Comparison of ENCODE assay signal across 30 cellular contexts in the genomic region with DNA sequence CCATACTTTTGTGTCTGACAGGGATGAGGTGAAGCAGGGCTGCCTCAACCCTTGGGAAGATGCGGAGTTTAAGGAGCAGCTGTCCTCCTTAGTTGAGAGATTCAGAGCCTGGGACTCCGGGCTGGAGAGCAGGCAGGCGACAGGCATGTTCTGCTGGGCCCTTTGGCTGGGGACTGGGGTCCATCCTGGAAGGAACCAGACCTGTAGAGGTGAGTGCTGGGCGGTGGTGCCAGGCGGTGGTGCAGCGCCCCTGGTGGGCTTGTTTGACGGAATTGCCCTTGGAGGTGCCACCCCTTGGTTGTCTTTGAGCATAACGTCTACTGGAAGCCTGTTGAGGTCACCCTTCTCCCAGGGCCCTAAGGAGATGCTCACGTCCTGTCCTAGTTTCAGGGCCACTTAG. TPM values are rescaled to one million over a fixed set of nuclear protein-coding genes. Genes with fewer than 3 reads are reported as not detected.
DNase-seq lines count a peak whose midpoint lies in the region; ATAC-seq and TF ChIP-seq lines count a peak whose summit lies in the region.
"Had no signal": no experiment of that assay in that cellular context is flagged by ENCODE, and none has a peak within 500 bp of the region (broad histone marks: within the 10 kb centered on the region; RNA-seq: fewer than 3 reads in every experiment).

No MANE protein-coding gene starts in this region.

- H3K79me1 ChIP-seq in H9 (ENCODE audit: insufficient read depth, low read depth, low read length, poor library complexity, severe bottlenecking): no peaks in the 10 kb centered on the region
- no peaks in the 10 kb centered on the region for H3K79me1 ChIP-seq in mesenchymal stem cell (replicated peaks; ENCODE audit: low read length, poor library complexity, severe bottlenecking)

- H3K9me3 ChIP-seq in H9 (ENCODE audit: control insufficient read depth, low read depth, low read length): no peaks in the 10 kb centered on the region
- H3K9me3 ChIP-seq in mesenchymal stem cell (ENCODE audit: control insufficient read depth, low read length): no peaks in the 10 kb centered on the region
- H3K9me3 ChIP-seq: upper lobe of left lung had no signal

- H3K4me3 Mint-ChIP-seq in H9 (no peak overlapping the region), WTC11 (no peak overlapping the region)
- H3K4me3 Mint-ChIP-seq: activated CD4-positive, alpha-beta T cell treated with anti-CD3 and anti-CD28 coated beads for 36 hours; activated naive CD4-positive, alpha-beta T cell treated with anti-CD3 and anti-CD28 coated beads, Interleukin-2, amount 50 U/mL, for 24 hours; nephron progenitor cell; T-helper 2 cell treated with Interferon-gamma antibody and Interleukin-4, amounts not matched to agents 5 μg/mL and 100 μg/mL, for 36 hours had no signal

- no peaks in the 10 kb centered on the region for H3K4me1 ChIP-seq in H9 (ENCODE audit: insufficient read depth, low read length)
- H3K4me1 ChIP-seq in mesenchymal stem cell (ENCODE audit: control insufficient read depth, insufficient read depth, low read depth, low read length): peaks cover 22% of the 10 kb centered on the region
- H3K4me1 ChIP-seq: upper lobe of left lung had no signal

- H3K27ac Mint-ChIP-seq in H9 (no peak overlapping the region), WTC11 (no peak overlapping the region)
- H3K27ac Mint-ChIP-seq: activated CD4-positive, alpha-beta T cell treated with anti-CD3 and anti-CD28 coated beads for 36 hours; activated naive CD4-positive, alpha-beta T cell treated with anti-CD3 and anti-CD28 coated beads, Interleukin-2, amount 50 U/mL, for 24 hours; activated T-helper 2 cell treated with anti-CD3 and anti-CD28 coated beads, Interferon-gamma antibody, Interleukin-2, Interleukin-4, amounts not matched to agents 10 μg/mL and 5 μg/mL and 100 μg/mL, durations not matched to agents 14 hours and 24 hours and 36 hours; nephron progenitor cell; T-helper 2 cell treated with Interferon-gamma antibody and Interleukin-4, amounts not matched to agents 5 μg/mL and 100 μg/mL, for 36 hours had no signal

- H3K27me3 Mint-ChIP-seq in H9 (ENCODE audit: low read depth) (no peaks in the 10 kb centered on the region; the same call in 1 of the 2 replicates), WTC11 (ENCODE audit: low read depth) (no peaks in the 10 kb centered on the region; the same call in 1 of the 2 replicates)

- H2BK120ac ChIP-seq in H9 (ENCODE audit: low read depth, low read length, poor library complexity, severe bottlenecking) (no peak overlapping the region), mesenchymal stem cell (ENCODE audit: low read depth, low read length) (no peak overlapping the region)

- H3K9me3 Mint-ChIP-seq in H9: no peaks in the 10 kb centered on the region
- H3K9me3 Mint-ChIP-seq in WTC11: peaks cover 9% of the 10 kb centered on the region; the same call in 1 of the 2 replicates
- H3K9me3 Mint-ChIP-seq: activated naive CD4-positive, alpha-beta T cell treated with anti-CD3 and anti-CD28 coated beads, Interleukin-2, amount 50 U/mL, for 24 hours; nephron progenitor cell had no signal

- H3K23me2 ChIP-seq in H9 (ENCODE audit: insufficient read length, low read depth, low read length, poor library complexity, severe bottlenecking): no peaks in the 10 kb centered on the region

- DNase-seq in GM06990 (ENCODE audit: extremely low read depth, insufficient read length): no peak
- peak; percentile 70 for DNase-seq in H9
- DNase-seq in WTC11 (ENCODE audit: low spot score): peak; percentile 57
- DNase-seq in mesenchymal stem cell: no peak
- no peak for DNase-seq in NK-92 (lab: John Stamatoyannopoulos, UW; ENCODE audit: unreplicated experiment)
- DNase-seq in ecto neural progenitor cell (ENCODE audit: low spot score): no peak
- DNase-seq in stimulated activated CD4-positive, alpha-beta T cell treated with anti-CD3 and anti-CD28 coated beads, Interleukin-4, amount 100 ng/mL, for 4 hours: no peak
- DNase-seq: activated CD4-positive, alpha-beta T cell treated with anti-CD3 and anti-CD28 coated beads for 36 hours; activated CD8-positive, alpha-beta memory T cell treated with anti-CD3 and anti-CD28 coated beads for 24 hours; activated T-cell treated with anti-CD3 and anti-CD28 coated beads for 4 hours; amniotic stem cell; DMS79; effector CD8-positive, alpha-beta T cell; GF-D8; HCEC 1CT; NCI-H1105 treated with DMSO at 0.1 percent for 48 hours; NCI-H2029 treated with DMSO at 0.1 percent for 48 hours; NCI-H524; nephron progenitor cell; NK-92 treated with Interleukin-12 subunit alpha and Interleukin-12 subunit beta, amount 100 ng/mL, for 24 hours; stimulated activated naive CD4-positive, alpha-beta T cell had no signal

- H3K56ac ChIP-seq in H9 (ENCODE audit: insufficient read length, low read depth, low read length): no peak overlapping the region

- H2BK12ac ChIP-seq in H9 (ENCODE audit: insufficient read length, low read depth, low read length) (no peak overlapping the region), mesenchymal stem cell (ENCODE audit: low read length in 2 of 2) (no peak overlapping the region)

- H4K91ac ChIP-seq in H9 (ENCODE audit: insufficient read length, low read depth, low read length) (no peak overlapping the region), mesenchymal stem cell (ENCODE audit: low read length) (no peak overlapping the region)

- CTCF ChIA-PET in WTC11 (lab: Charles Lee): interaction anchor here (0.6 to 1.8 kb wide), 5 partner anchors 21 to 608 kb away, joined by 3 to 8 read pairs (median 4); partner anchors contain the start of gene SLC15A1

- peak; percentile 93 for ATAC-seq in WTC11
- ATAC-seq: activated CD4-positive, alpha-beta T cell treated with anti-CD3 and anti-CD28 coated beads for 36 hours; Panc1 had no signal

- H3K14ac ChIP-seq in H9 (ENCODE audit: insufficient read depth, low read length): no peak overlapping the region
- no peak overlapping the region for H3K14ac ChIP-seq in mesenchymal stem cell (ENCODE audit: low read length in 2 of 2)

- no peaks in the 10 kb centered on the region for H4K20me1 ChIP-seq in H9 (ENCODE audit: control insufficient read depth, insufficient read depth, insufficient read length)

- H3K4me1 Mint-ChIP-seq in H9: peaks cover 3 to 4% of the 10 kb centered on the region in 2 experiments; a peak in 2 of 4 replicates
- peaks cover 5% of the 10 kb centered on the region for H3K4me1 Mint-ChIP-seq in WTC11
- H3K4me1 Mint-ChIP-seq: activated CD4-positive, alpha-beta T cell treated with anti-CD3 and anti-CD28 coated beads for 36 hours; activated naive CD4-positive, alpha-beta T cell treated with anti-CD3 and anti-CD28 coated beads, Interleukin-2, amount 50 U/mL, for 24 hours; nephron progenitor cell had no signal

- H2AK5ac ChIP-seq in H9 (ENCODE audit: insufficient read length, low read length) (no peak overlapping the region), mesenchymal stem cell (ENCODE audit: low read length, severe bottlenecking) (peak overlapping the region; percentile 83)

- H2AFZ ChIP-seq in H9 (ENCODE audit: low read length): no peak overlapping the region
- no peak overlapping the region for H2AFZ ChIP-seq in mesenchymal stem cell (ENCODE audit: low read depth, low read length)

- H2BK15ac ChIP-seq in H9 (ENCODE audit: low read depth, low read length) (no peak overlapping the region), mesenchymal stem cell (ENCODE audit: low read depth, poor library complexity, severe bottlenecking) (no peak overlapping the region)

- H3K27me3 ChIP-seq in GM06990 (replicated peaks; ENCODE audit: control insufficient read depth, insufficient read depth, low read length) (no peaks in the 10 kb centered on the region; the same call in 1 of the 2 replicates), H9 (ENCODE audit: insufficient read depth, low read length) (no peaks in the 10 kb centered on the region), mesenchymal stem cell (ENCODE audit: control insufficient read depth in 1 of 2, insufficient read depth in 1 of 2, low read length in 2 of 2) (peaks cover 0 to 16% of the 10 kb centered on the region in 2 experiments)
- H3K27me3 ChIP-seq: upper lobe of left lung had no signal

- H3K9ac ChIP-seq in H9 (ENCODE audit: extremely low read depth, insufficient read length, low read length) (no peak overlapping the region), mesenchymal stem cell (ENCODE audit: low read length) (no peak overlapping the region)

- no peak overlapping the region for H3T11ph ChIP-seq in H9 (ENCODE audit: low read length)

- H3K23ac ChIP-seq in H9 (ENCODE audit: insufficient read length, low read depth, low read length): no peak overlapping the region
- no peak overlapping the region for H3K23ac ChIP-seq in mesenchymal stem cell (ENCODE audit: low read length in 2 of 2)

- H3K18ac ChIP-seq in H9 (ENCODE audit: insufficient read length, low read depth, low read length) (no peak overlapping the region), mesenchymal stem cell (ENCODE audit: low read depth in 1 of 2, low read length in 2 of 2) (no peak overlapping the region)

- no peak overlapping the region for H4K5ac ChIP-seq in H9 (ENCODE audit: insufficient read length, low read depth, low read length)

- WGBS in H9 (ENCODE audit: extremely low coverage, insufficient read length, low lambda C conversion rate): no CpG with 5 or more reads among the region's 9 CpGs
- 71% methylated on average over 9 of the region's 9 CpGs for WGBS in mesenchymal stem cell

- H2BK20ac ChIP-seq in H9 (ENCODE audit: low read depth, low read length, poor library complexity, severe bottlenecking): no peak overlapping the region

- H3K4ac ChIP-seq in H9 (ENCODE audit: low read depth, low read length) (no peak overlapping the region), mesenchymal stem cell (ENCODE audit: low read depth in 1 of 2, low read length in 2 of 2) (no peak overlapping the region)

- H3K4me3 ChIP-seq in GM06990 (replicated peaks; ENCODE audit: low read depth, low read length) (no peak overlapping the region), mesenchymal stem cell (ENCODE audit: insufficient read depth in 1 of 2, low read depth in 1 of 2, low read length in 2 of 2) (no peak overlapping the region)
- H3K4me3 ChIP-seq: upper lobe of left lung had no signal

- no peak overlapping the region for H3K27ac ChIP-seq in H9 (ENCODE audit: insufficient read length, low read depth, low read length)
- no peak overlapping the region for H3K27ac ChIP-seq in mesenchymal stem cell (ENCODE audit: low read length, poor library complexity, severe bottlenecking)
- H3K27ac ChIP-seq: C4-2B, upper lobe of left lung had no signal

- H3K36me3 Mint-ChIP-seq in H9 (ENCODE audit: insufficient read depth in 1 of 3, low read depth in 3 of 3) (no peaks in the 10 kb centered on the region), WTC11 (no peaks in the 10 kb centered on the region)
- H3K36me3 Mint-ChIP-seq: activated naive CD4-positive, alpha-beta T cell treated with anti-CD3 and anti-CD28 coated beads, Interleukin-2, amount 50 U/mL, for 24 hours had no signal

- POLR2A ChIA-PET in WTC11 (lab: Charles Lee): no interaction called here

- TF ChIP-seq CTCF in GM06990 (IDR thresholded peaks at IDR 0.05; ENCODE audit: insufficient read depth, low read length, poor library complexity, severe bottlenecking) (peak; percentile 11), H9 (conservative IDR thresholded peaks at IDR 0.05) (peak; percentile 62), WTC11 (IDR thresholded peaks at IDR 0.05) (peak; percentile 44)

- H3K4me2 ChIP-seq in H9 (ENCODE audit: insufficient read depth, insufficient read length, low read length) (no peak overlapping the region), mesenchymal stem cell (ENCODE audit: low read length, poor library complexity, severe bottlenecking) (no peak overlapping the region)

- H3K36me3 ChIP-seq in GM06990 (ENCODE audit: control insufficient read depth, insufficient read depth, low read length) (no peaks in the 10 kb centered on the region), mesenchymal stem cell (ENCODE audit: control insufficient read depth in 1 of 2, insufficient read depth in 2 of 2, low read depth in 1 of 2, low read length in 2 of 2) (peaks cover 0 to 3% of the 10 kb centered on the region in 2 experiments)
- H3K36me3 ChIP-seq: upper lobe of left lung had no signal

- H2BK5ac ChIP-seq in H9 (ENCODE audit: insufficient read length, low read length): no peak overlapping the region
- no peak overlapping the region for H2BK5ac ChIP-seq in mesenchymal stem cell (ENCODE audit: low read depth, low read length, poor library complexity, severe bottlenecking)

- no peaks in the 10 kb centered on the region for H3K79me2 ChIP-seq in H9 (ENCODE audit: insufficient read depth, low read length)

- no peak overlapping the region for H4K8ac ChIP-seq in H9 (replicated peaks; ENCODE audit: insufficient read length, low read depth, low read length)
- no peak overlapping the region for H4K8ac ChIP-seq in mesenchymal stem cell (ENCODE audit: low read length)

RNA-seq across cellular contexts. Expression of gene SLC15A1, which starts 20.6 kb away (rescaled TPM):
- total RNA-seq in H9 (2021) (1.9 and 2.0 TPM in 2 replicates), WTC11 (2021) (2.3 to 3.0 TPM (median 2.8 TPM) in 3 replicates)
- not detected for polyA plus RNA-seq in mesenchymal stem cell (2013, experiment 1 of 2)
- polyA plus RNA-seq in mesenchymal stem cell (2013, experiment 2 of 2): not detected
- total RNA-seq: activated CD4-positive, alpha-beta T cell treated with anti-CD3 and anti-CD28 coated beads for 36 hours; activated T-helper 2 cell treated with anti-CD3 and anti-CD28 coated beads, Interferon-gamma antibody, Interleukin-2, Interleukin-4, amounts not matched to agents 10 μg/mL and 5 μg/mL and 100 μg/mL, durations not matched to agents 14 hours and 24 hours and 36 hours; glomerular endothelial cell; M059J; skeletal muscle tissue had no signal

Comparison
In these comparisons a context has a peak if more than half of its experiments do, and no peak if none do; other contexts are left out.
1. DNase-seq: peak in H9 (single experiment) and WTC11 (single experiment); none in GM06990 (single experiment), mesenchymal stem cell (single experiment), NK-92 (single experiment), ecto neural progenitor cell (single experiment) and stimulated activated CD4-positive, alpha-beta T cell treated with anti-CD3 and anti-CD28 coated beads, Interleukin-4, amount 100 ng/mL, for 4 hours (0 of 2).
2. CTCF ChIP-seq: peak in every context shown above with its lines; median percentile 62 in H9; 44 in WTC11; 11 in GM06990.